In the genomic region with DNA sequence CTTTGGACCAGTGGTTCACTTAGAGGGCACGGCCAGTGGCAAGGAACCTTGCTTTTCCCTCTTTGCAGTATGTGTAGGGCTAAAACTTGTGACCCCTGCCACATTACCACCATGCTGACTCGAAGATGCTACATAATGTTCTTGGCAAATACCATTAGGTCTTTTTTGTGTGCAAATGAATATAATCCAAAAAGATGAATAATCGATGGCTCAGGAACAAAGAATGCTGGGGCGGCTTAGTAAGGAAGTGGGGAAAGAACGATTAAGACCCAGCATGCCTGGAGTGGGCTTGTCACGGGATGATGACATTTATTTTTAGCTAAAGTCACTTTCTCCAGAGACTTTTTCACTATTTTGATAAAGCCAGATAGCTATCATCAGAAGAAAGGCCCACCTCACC, we compare ENCODE assay signal across 17 cellular contexts. TPM values are rescaled to one million over a fixed set of nuclear protein-coding genes. Genes with fewer than 3 reads are reported as not detected.
DNase-seq lines count a peak whose midpoint lies in the region; TF ChIP-seq lines count a peak whose summit lies in the region.
"Had no signal": no experiment of that assay in that cellular context is flagged by ENCODE, and none has a peak within 500 bp of the region (broad histone marks: within the 10 kb centered on the region; RNA-seq: fewer than 3 reads in every experiment).

No MANE protein-coding gene starts in this region.

- no peaks in the 10 kb centered on the region for H3F3A ChIP-seq in smooth muscle cell (ENCODE audit: low read depth)

- POLR2A ChIA-PET in RWPE1 (lab: Yijun Ruan, JAX; ENCODE audit: low non-redundant PET): no interaction called here

- peaks cover 16% of the 10 kb centered on the region for H3K4me1 ChIP-seq in fibroblast of lung (ENCODE audit: control insufficient read depth, extremely low read depth, insufficient read depth, low read length)
- H3K4me1 ChIP-seq in smooth muscle cell (ENCODE audit: low read depth): peaks cover 15% of the 10 kb centered on the region
- H3K4me1 ChIP-seq: breast epithelium had no signal

- 73% methylated on average over 6 of the region's 6 CpGs for WGBS in smooth muscle cell (ENCODE audit: low lambda C conversion rate)

- CTCF ChIA-PET in RWPE1 (lab: Yijun Ruan, JAX): interaction anchor here (0.7 kb wide), 1 partner anchor 74 kb away, joined by 5 read pairs; no protein-coding TSS in a partner anchor

- TF ChIP-seq CTCF in RWPE1 (conservative IDR thresholded peaks at IDR 0.05; ENCODE audit: low read depth) (no peak), fibroblast of lung (conservative IDR thresholded peaks at IDR 0.05 in 1 of 2, IDR thresholded peaks at IDR 0.05 in 1 of 2; ENCODE audit: low read depth in 1 of 2, low read length in 2 of 2) (no peak), smooth muscle cell (IDR thresholded peaks at IDR 0.05; ENCODE audit: borderline replicate concordance, insufficient read depth, poor library complexity, severe bottlenecking) (no peak), nephron progenitor cell (IDR thresholded peaks at IDR 0.05) (no peak)

- no peak overlapping the region for H3K27ac Mint-ChIP-seq in nephron progenitor cell
- no peak overlapping the region for H3K27ac Mint-ChIP-seq in immature natural killer cell
- H3K27ac Mint-ChIP-seq: CD8-positive, alpha-beta T cell; WTC11 had no signal

- H3K4me2 ChIP-seq in fibroblast of lung (ENCODE audit: extremely low read depth, insufficient read depth, low read length) (peak overlapping the region; percentile 46), smooth muscle cell (peak overlapping the region; percentile 1)

- H3K27me3 ChIP-seq in fibroblast of lung (ENCODE audit: control insufficient read depth, insufficient read depth, low read length) (no peaks in the 10 kb centered on the region), smooth muscle cell (ENCODE audit: low read depth) (no peaks in the 10 kb centered on the region)
- H3K27me3 ChIP-seq: breast epithelium had no signal

- H3K36me3 Mint-ChIP-seq in nephron progenitor cell (ENCODE audit: low read depth) (peaks cover 69% of the 10 kb centered on the region), immature natural killer cell (peaks cover 36 to 77% (median 50%) of the 10 kb centered on the region in 3 donors)

- H3K9me3 Mint-ChIP-seq in nephron progenitor cell (no peaks in the 10 kb centered on the region), immature natural killer cell (no peaks in the 10 kb centered on the region)
- H3K9me3 Mint-ChIP-seq: CD8-positive, alpha-beta T cell; WTC11 had no signal

- H3K4me1 Mint-ChIP-seq in nephron progenitor cell (peaks cover 5% of the 10 kb centered on the region), immature natural killer cell (peaks cover 12 to 18% of the 10 kb centered on the region in 2 donors)
- H3K4me1 Mint-ChIP-seq: WTC11 had no signal

- no peak overlapping the region for H2AFZ ChIP-seq in fibroblast of lung (ENCODE audit: low read length)
- no peak overlapping the region for H2AFZ ChIP-seq in smooth muscle cell (ENCODE audit: low read depth)

- H3K4me3 ChIP-seq in fibroblast of lung (replicated peaks in 1 of 4; ENCODE audit: control extremely low read depth in 1 of 4, insufficient read depth in 1 of 4, low read depth in 3 of 4, low read length in 4 of 4) (no peak overlapping the region), smooth muscle cell (no peak overlapping the region)
- H3K4me3 ChIP-seq: breast epithelium had no signal

- H3K4me3 Mint-ChIP-seq in nephron progenitor cell (no peak overlapping the region), immature natural killer cell (no peak overlapping the region)
- H3K4me3 Mint-ChIP-seq: CD8-positive, alpha-beta T cell; WTC11 had no signal

- H3K36me3 ChIP-seq in fibroblast of lung (ENCODE audit: control insufficient read depth, insufficient read depth, low read length): peaks cover 13% of the 10 kb centered on the region
- no peaks in the 10 kb centered on the region for H3K36me3 ChIP-seq in smooth muscle cell (ENCODE audit: low read depth)

- H3K27me3 Mint-ChIP-seq in nephron progenitor cell (ENCODE audit: low read depth, poor library complexity) (peaks cover 5% of the 10 kb centered on the region), immature natural killer cell (ENCODE audit: low read depth in 3 of 3) (peaks cover 0 to 1% (median 0%) of the 10 kb centered on the region in 3 donors)

- H4K20me1 ChIP-seq in fibroblast of lung (ENCODE audit: control insufficient read depth, extremely low read depth, insufficient read depth, low read length) (no peaks in the 10 kb centered on the region), smooth muscle cell (ENCODE audit: low read depth) (peaks cover 3% of the 10 kb centered on the region)

- H3K79me2 ChIP-seq in fibroblast of lung (ENCODE audit: control insufficient read depth, insufficient read depth, low read length) (no peaks in the 10 kb centered on the region), smooth muscle cell (ENCODE audit: low read depth) (no peaks in the 10 kb centered on the region)

- H3K9ac ChIP-seq in fibroblast of lung (ENCODE audit: insufficient read depth, low read length) (no peak overlapping the region), smooth muscle cell (ENCODE audit: low read depth) (no peak overlapping the region)

- peak overlapping the region; percentile 52; the same call in 1 of the 2 replicates for H3K27ac ChIP-seq in RWPE1
- peak overlapping the region; percentile 88 for H3K27ac ChIP-seq in fibroblast of lung (ENCODE audit: insufficient read depth, low read length)
- peak overlapping the region; percentile 55 for H3K27ac ChIP-seq in smooth muscle cell (ENCODE audit: low read depth)
- H3K27ac ChIP-seq: breast epithelium had no signal

- DNase-seq in GM04504 (ENCODE audit: low read depth): peak; percentile 63
- DNase-seq in RWPE1 (ENCODE audit: low spot score): peak; percentile 68
- DNase-seq in fibroblast of lung (ENCODE audit: low read depth in 2 of 2): peak; percentile 59 to 87
- DNase-seq in smooth muscle cell (lab: John Stamatoyannopoulos, UW; ENCODE audit: unreplicated experiment): no peak
- no peak for DNase-seq in nephron progenitor cell
- no peak for DNase-seq in D341Med (ENCODE audit: low spot score)
- no peak for DNase-seq in immature natural killer cell
- DNase-seq: activated effector memory CD4-positive, alpha-beta T cell treated with anti-CD3 and anti-CD28 coated beads, Interleukin-2, amount 50 U/mL, for 16 hours; CD8-positive, alpha-beta T cell; effector memory CD4-positive, alpha-beta T cell; islet precursor cell; NCI-H187; NCI-H526; small intestine; stimulated activated naive CD4-positive, alpha-beta T cell treated with Interleukin-2 at 50 U/mL for 16 hours had no signal

- no peaks in the 10 kb centered on the region for H3K9me3 ChIP-seq in fibroblast of lung (ENCODE audit: control insufficient read depth, insufficient read depth, low read depth, low read length)
- H3K9me3 ChIP-seq in smooth muscle cell (replicated peaks; ENCODE audit: low read depth): no peaks in the 10 kb centered on the region
- H3K9me3 ChIP-seq: breast epithelium had no signal

RNA-seq across cellular contexts. Expression of gene CMTR1, which starts 23.1 kb away (rescaled TPM):
- total RNA-seq in fibroblast of lung (42.6 and 44.8 TPM in 2 replicates), smooth muscle cell (20.0 and 21.1 TPM in 2 replicates)
- polyA plus RNA-seq in fibroblast of lung (27.0 and 32.4 TPM in 2 replicates), smooth muscle cell (16.2 and 19.3 TPM in 2 replicates), immature natural killer cell (10 to 100 TPM; 15.8 to 29.6 (median 24.0) TPM)
- polyA plus RNA-seq in fibroblast of lung (2012): 27.0 and 31.9 TPM in 2 replicates
- polyA minus RNA-seq in fibroblast of lung (ENCODE audit: low replicate concordance): 34.4 and 41.6 TPM in 2 replicates

RNA-seq across cellular contexts. Expression of gene CCDC167, which starts 43.6 kb away (rescaled TPM):
- 8.3 and 12.8 TPM in 2 replicates for total RNA-seq in fibroblast of lung
- 35.7 and 40.4 TPM in 2 replicates for polyA plus RNA-seq in fibroblast of lung
- polyA plus RNA-seq in fibroblast of lung (2012): 30.3 and 36.6 TPM in 2 replicates
- 12.1 and 15.9 TPM in 2 replicates for polyA minus RNA-seq in fibroblast of lung (ENCODE audit: low replicate concordance)
- total RNA-seq in smooth muscle cell: 56.8 and 81.0 TPM in 2 replicates
- 98.2 and 114 TPM in 2 replicates for polyA plus RNA-seq in smooth muscle cell
- polyA plus RNA-seq in immature natural killer cell: 100 to 1,000 TPM in 1 of 3 donors, 10 to 100 TPM in 2; 78.7 to 115 (median 79.3) TPM

Comparison
In these comparisons a context has a peak if more than half of its experiments do, and no peak if none do; other contexts are left out.
1. DNase-seq: peak in GM04504 (single experiment), RWPE1 (single experiment) and fibroblast of lung (2 of 2); none in smooth muscle cell (single experiment), nephron progenitor cell (single experiment), D341Med (single experiment) and immature natural killer cell (0 of 3).
2. Peak in every context shown above with its lines, with median percentiles within 50 percentile points of each other: H3K27ac ChIP-seq.